Comparison of ENCODE assay signal across 1 cellular context in genomic region chr19:48965806-48966540, GRCh38.
A peak's percentile ranks its signal among the peaks of the same experiment; 100 is the strongest.
TF ChIP-seq lines count a peak whose summit lies in the region.

No MANE protein-coding gene starts in this region.

TF ChIP-seq in HepG2, 621 proteins besides CTCF, POLR2A, EP300 and RAD21 (continued from another document and continues in another):
- TF ChIP-seq SKIL (CRISPR knock-in tag; IDR thresholded peaks at IDR 0.05; ENCODE audit: borderline replicate concordance), result no peak
- TF ChIP-seq E2F2 (CRISPR knock-in tag; IDR thresholded peaks at IDR 0.05; ENCODE audit: borderline replicate concordance), result peak; percentile 65; the same call in 1 of the 2 replicates
- peak; percentile 25 for TF ChIP-seq XRCC5 (optimal IDR thresholded peaks at IDR 0.05; ENCODE audit: low read length)
- TF ChIP-seq, protein P1, sequence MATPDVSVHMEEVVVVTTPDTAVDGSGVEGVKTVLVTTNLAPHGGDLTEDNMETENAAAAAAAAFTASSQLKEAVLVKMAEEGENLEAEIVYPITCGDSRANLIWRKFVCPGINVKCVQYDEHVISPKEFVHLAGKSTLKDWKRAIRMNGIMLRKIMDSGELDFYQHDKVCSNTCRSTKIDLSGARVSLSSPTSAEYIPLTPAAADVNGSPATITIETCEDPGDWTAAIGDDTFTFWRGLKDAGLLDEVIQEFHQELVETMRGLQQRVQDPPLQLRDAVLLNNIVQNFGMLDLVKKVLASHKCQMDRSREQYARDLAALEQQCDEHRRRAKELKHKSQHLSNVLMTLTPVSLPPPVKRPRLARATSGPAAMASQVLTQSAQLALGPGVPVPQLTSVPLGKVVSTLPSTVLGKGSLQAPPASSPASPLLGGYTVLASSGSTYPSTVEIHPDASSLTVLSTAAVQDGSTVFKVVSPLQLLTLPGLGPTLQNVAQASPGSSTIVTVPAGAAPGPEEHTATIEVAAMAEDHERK (CRISPR knock-in tag; IDR thresholded peaks at IDR 0.05; ENCODE audit: low read depth), result no peak
- 0 out of 2 replicates have a peak, but pooled peaks have one; percentile 34 for TF ChIP-seq ZNF451 (CRISPR knock-in tag; IDR thresholded peaks at IDR 0.05)
- TF ChIP-seq TAF15 (IDR thresholded peaks at IDR 0.05; ENCODE audit: low read depth, low read length, poor library complexity, severe bottlenecking), result no peak
- no peak for TF ChIP-seq ZNF160 (CRISPR knock-in tag; IDR thresholded peaks at IDR 0.05)
- peak; percentile 17; the same call in 1 of the 2 replicates for TF ChIP-seq CREM (IDR thresholded peaks at IDR 0.05)
- no peak for TF ChIP-seq CREM (CRISPR knock-in tag; IDR thresholded peaks at IDR 0.05)
- 0 out of 2 replicates have a peak, but pooled peaks have one; percentile 25 for TF ChIP-seq ZBTB14 (CRISPR knock-in tag; IDR thresholded peaks at IDR 0.05)
- TF ChIP-seq ZBTB46 (CRISPR knock-in tag; IDR thresholded peaks at IDR 0.05; ENCODE audit: borderline replicate concordance), result 0 out of 2 replicates have a peak, but pooled peaks have one; percentile 5
- TF ChIP-seq ELF1 (CRISPR knock-in tag; IDR thresholded peaks at IDR 0.05), result 0 out of 2 replicates have a peak, but pooled peaks have one; percentile 5
- TF ChIP-seq ZBTB4 (CRISPR knock-in tag; IDR thresholded peaks at IDR 0.05; ENCODE audit: borderline replicate concordance), result peak; percentile 15; the same call in 1 of the 2 replicates
- no peak for TF ChIP-seq TBL1XR1 (IDR thresholded peaks at IDR 0.05; ENCODE audit: borderline replicate concordance, low read length, partially characterized antibody)
- TF ChIP-seq, protein P2, sequence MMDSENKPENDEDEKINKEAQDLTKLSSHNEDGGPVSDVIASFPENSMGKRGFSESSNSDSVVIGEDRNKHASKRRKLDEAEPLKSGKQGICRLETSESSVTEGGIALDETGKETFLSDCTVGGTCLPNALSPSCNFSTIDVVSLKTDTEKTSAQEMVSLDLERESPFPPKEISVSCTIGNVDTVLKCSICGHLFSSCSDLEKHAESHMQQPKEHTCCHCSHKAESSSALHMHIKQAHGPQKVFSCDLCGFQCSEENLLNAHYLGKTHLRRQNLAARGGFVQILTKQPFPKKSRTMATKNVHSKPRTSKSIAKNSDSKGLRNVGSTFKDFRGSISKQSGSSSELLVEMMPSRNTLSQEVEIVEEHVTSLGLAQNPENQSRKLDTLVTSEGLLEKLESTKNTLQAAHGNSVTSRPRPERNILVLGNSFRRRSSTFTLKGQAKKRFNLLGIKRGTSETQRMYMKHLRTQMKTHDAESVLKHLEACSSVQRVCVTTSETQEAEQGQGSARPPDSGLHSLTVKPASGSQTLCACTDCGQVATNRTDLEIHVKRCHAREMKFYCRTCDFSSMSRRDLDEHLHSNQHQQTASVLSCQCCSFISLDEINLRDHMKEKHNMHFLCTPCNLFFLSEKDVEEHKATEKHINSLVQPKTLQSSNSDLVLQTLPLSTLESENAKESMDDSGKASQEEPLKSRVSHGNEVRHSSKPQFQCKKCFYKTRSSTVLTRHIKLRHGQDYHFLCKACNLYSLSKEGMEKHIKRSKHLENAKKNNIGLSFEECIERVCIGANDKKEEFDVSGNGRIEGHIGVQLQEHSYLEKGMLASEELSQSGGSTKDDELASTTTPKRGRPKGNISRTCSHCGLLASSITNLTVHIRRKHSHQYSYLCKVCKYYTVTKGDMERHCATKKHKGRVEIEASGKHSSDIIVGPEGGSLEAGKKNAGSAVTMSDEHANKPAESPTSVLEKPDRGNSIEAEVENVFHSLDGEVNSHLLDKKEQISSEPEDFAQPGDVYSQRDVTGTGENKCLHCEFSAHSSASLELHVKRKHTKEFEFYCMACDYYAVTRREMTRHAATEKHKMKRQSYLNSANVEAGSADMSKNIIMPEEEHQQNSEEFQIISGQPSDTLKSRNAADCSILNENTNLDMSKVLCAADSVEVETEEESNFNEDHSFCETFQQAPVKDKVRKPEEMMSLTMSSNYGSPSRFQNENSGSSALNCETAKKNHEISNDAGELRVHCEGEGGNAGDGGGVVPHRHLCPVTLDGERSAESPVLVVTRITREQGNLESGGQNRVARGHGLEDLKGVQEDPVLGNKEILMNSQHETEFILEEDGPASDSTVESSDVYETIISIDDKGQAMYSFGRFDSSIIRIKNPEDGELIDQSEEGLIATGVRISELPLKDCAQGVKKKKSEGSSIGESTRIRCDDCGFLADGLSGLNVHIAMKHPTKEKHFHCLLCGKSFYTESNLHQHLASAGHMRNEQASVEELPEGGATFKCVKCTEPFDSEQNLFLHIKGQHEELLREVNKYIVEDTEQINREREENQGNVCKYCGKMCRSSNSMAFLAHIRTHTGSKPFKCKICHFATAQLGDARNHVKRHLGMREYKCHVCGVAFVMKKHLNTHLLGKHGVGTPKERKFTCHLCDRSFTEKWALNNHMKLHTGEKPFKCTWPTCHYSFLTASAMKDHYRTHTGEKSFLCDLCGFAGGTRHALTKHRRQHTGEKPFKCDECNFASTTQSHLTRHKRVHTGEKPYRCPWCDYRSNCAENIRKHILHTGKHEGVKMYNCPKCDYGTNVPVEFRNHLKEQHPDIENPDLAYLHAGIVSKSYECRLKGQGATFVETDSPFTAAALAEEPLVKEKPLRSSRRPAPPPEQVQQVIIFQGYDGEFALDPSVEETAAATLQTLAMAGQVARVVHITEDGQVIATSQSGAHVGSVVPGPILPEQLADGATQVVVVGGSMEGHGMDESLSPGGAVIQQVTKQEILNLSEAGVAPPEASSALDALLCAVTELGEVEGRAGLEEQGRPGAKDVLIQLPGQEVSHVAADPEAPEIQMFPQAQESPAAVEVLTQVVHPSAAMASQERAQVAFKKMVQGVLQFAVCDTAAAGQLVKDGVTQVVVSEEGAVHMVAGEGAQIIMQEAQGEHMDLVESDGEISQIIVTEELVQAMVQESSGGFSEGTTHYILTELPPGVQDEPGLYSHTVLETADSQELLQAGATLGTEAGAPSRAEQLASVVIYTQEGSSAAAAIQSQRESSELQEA (CRISPR knock-in tag; IDR thresholded peaks at IDR 0.05; ENCODE audit: not compliant biosample characterization), result peak; percentile 2
- TF ChIP-seq SRSF9 (IDR thresholded peaks at IDR 0.05; ENCODE audit: borderline replicate concordance, insufficient read depth, low read depth, low read length, poor library complexity, severe bottlenecking), result no peak
- TF ChIP-seq ZNF619 (CRISPR knock-in tag; IDR thresholded peaks at IDR 0.05), result peak; percentile 47; the same call in 1 of the 2 replicates
- peak; percentile 55; the same call in 1 of the 2 replicates for TF ChIP-seq MYC (CRISPR knock-in tag; IDR thresholded peaks at IDR 0.05; ENCODE audit: borderline replicate concordance)
- TF ChIP-seq EZH2 (conservative IDR thresholded peaks at IDR 0.05; ENCODE audit: low read depth, low read length), result no peak
- TF ChIP-seq FOXK2 (IDR thresholded peaks at IDR 0.05), result no peak
- 0 out of 2 replicates have a peak, but pooled peaks have one; percentile 32 for TF ChIP-seq MAX (IDR thresholded peaks at IDR 0.05)
- TF ChIP-seq MED8 (CRISPR knock-in tag; IDR thresholded peaks at IDR 0.05; ENCODE audit: insufficient replicate concordance), result no peak
- no peak for TF ChIP-seq CENPX (CRISPR knock-in tag; IDR thresholded peaks at IDR 0.05)
- no peak for TF ChIP-seq ZFP36 (IDR thresholded peaks at IDR 0.05; ENCODE audit: borderline replicate concordance, low read depth, low read length, partially characterized antibody)
- no peak for TF ChIP-seq FOSL1 (CRISPR knock-in tag; IDR thresholded peaks at IDR 0.05; ENCODE audit: borderline replicate concordance)
- TF ChIP-seq, protein P3, sequence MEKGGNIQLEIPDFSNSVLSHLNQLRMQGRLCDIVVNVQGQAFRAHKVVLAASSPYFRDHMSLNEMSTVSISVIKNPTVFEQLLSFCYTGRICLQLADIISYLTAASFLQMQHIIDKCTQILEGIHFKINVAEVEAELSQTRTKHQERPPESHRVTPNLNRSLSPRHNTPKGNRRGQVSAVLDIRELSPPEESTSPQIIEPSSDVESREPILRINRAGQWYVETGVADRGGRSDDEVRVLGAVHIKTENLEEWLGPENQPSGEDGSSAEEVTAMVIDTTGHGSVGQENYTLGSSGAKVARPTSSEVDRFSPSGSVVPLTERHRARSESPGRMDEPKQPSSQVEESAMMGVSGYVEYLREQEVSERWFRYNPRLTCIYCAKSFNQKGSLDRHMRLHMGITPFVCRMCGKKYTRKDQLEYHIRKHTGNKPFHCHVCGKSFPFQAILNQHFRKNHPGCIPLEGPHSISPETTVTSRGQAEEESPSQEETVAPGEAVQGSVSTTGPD (CRISPR knock-in tag; IDR thresholded peaks at IDR 0.05), result no peak
- TF ChIP-seq MZF1 (CRISPR knock-in tag; IDR thresholded peaks at IDR 0.05; ENCODE audit: borderline replicate concordance), result no peak
- TF ChIP-seq ZSCAN30 (CRISPR knock-in tag; IDR thresholded peaks at IDR 0.05), result peak; percentile 12; the same call in 1 of the 2 replicates
- 0 out of 2 replicates have a peak, but pooled peaks have one; percentile 14 for TF ChIP-seq NFIB (CRISPR knock-in tag; IDR thresholded peaks at IDR 0.05; ENCODE audit: borderline replicate concordance)
- peak; percentile 75; the same call in 1 of the 2 replicates for TF ChIP-seq ZNF547 (CRISPR knock-in tag; IDR thresholded peaks at IDR 0.05)
- TF ChIP-seq KAT8 (CRISPR knock-in tag; IDR thresholded peaks at IDR 0.05), result no peak
- TF ChIP-seq SNAI1 (CRISPR knock-in tag; IDR thresholded peaks at IDR 0.05; ENCODE audit: borderline replicate concordance), result no peak
- TF ChIP-seq ZNF616 (CRISPR knock-in tag; IDR thresholded peaks at IDR 0.05; ENCODE audit: low read depth), result 0 out of 2 replicates have a peak, but pooled peaks have one; percentile 33
- TF ChIP-seq SIN3B (IDR thresholded peaks at IDR 0.05; ENCODE audit: low read length), result no peak
- peak; percentile 10; the same call in 1 of the 2 replicates for TF ChIP-seq NFATC3 (CRISPR knock-in tag; IDR thresholded peaks at IDR 0.05)
- no peak for TF ChIP-seq ZNF558 (CRISPR knock-in tag; IDR thresholded peaks at IDR 0.05; ENCODE audit: borderline replicate concordance)
- TF ChIP-seq FOSL2 (CRISPR knock-in tag; IDR thresholded peaks at IDR 0.05), result no peak; the same call in 1 of the 2 replicates
- no peak for TF ChIP-seq CHD2 (IDR thresholded peaks at IDR 0.05; ENCODE audit: low read depth, low read length)
